ENCODE assay signal across 30 cellular contexts in genomic region chr14:60956202-60956601, GRCh38.
"Had no signal": no experiment of that assay in that cellular context is flagged by ENCODE, and none has a peak within 500 bp of the region (broad histone marks: within the 10 kb centered on the region; RNA-seq: fewer than 3 reads in every experiment).

No MANE protein-coding gene starts in this region.

- DNase-seq: activated B cell treated with CpG ODN at 0.5 μM for 24 hours; activated CD4-positive, alpha-beta memory T cell treated with anti-CD3 and anti-CD28 coated beads, Interleukin-2, amount 10 ng/mL, durations not matched to agents 7 days and 5 days; activated CD4-positive, alpha-beta T cell treated with anti-CD3 and anti-CD28 coated beads, Interleukin-2, amount 10 ng/mL, durations not matched to agents 7 days and 5 days; activated CD4-positive, alpha-beta T cell treated with anti-CD3 and anti-CD28 coated beads, Interleukin-2, amount 50 U/mL, for 4 hours; activated effector memory CD4-positive, alpha-beta T cell treated with anti-CD3 and anti-CD28 coated beads, Interleukin-2, amount 50 U/mL, for 16 hours; activated naive CD4-positive, alpha-beta T cell treated with anti-CD3 and anti-CD28 coated beads for 36 hours; activated naive CD8-positive, alpha-beta T cell treated with anti-CD3 and anti-CD28 coated beads, Interleukin-2, amount 10 ng/mL, durations not matched to agents 7 days and 5 days; activated T-cell treated with anti-CD3 and anti-CD28 coated beads, Interleukin-2, amount 50 U/mL, for 1 hour; amniotic stem cell; anterior cingulate cortex; brain microvascular endothelial cell; cortex of kidney; dermis blood vessel endothelial cell; effector CD4-positive, alpha-beta T cell; effector memory CD8-positive, alpha-beta T cell; erythroblast; foreskin keratinocyte; gastrocnemius medialis; T-helper 17 cell; T1000; WERI-Rb-1 had no signal

- H3K27me3 Mint-ChIP-seq: activated B cell treated with CpG ODN at 0.5 μM for 24 hours; activated CD4-positive, alpha-beta memory T cell treated with anti-CD3 and anti-CD28 coated beads, Interleukin-2, amount 10 ng/mL, durations not matched to agents 7 days and 5 days; activated CD4-positive, alpha-beta T cell treated with anti-CD3 and anti-CD28 coated beads, Interleukin-2, amount 10 ng/mL, durations not matched to agents 7 days and 5 days; activated naive CD4-positive, alpha-beta T cell treated with anti-CD3 and anti-CD28 coated beads, Interleukin-2, amount 50 U/mL, for 24 hours; activated naive CD8-positive, alpha-beta T cell treated with anti-CD3 and anti-CD28 coated beads, Interleukin-2, amount 10 ng/mL, durations not matched to agents 7 days and 5 days; central memory CD8-positive, alpha-beta T cell; effector memory CD8-positive, alpha-beta T cell; T-helper 17 cell had no signal

- ATAC-seq: activated CD4-positive, CD25-positive, alpha-beta regulatory T cell treated with anti-CD3 and anti-CD28 coated beads, Interleukin-2, amount 50 U/mL, for 24 hours; effector memory CD8-positive, alpha-beta T cell; foreskin keratinocyte; gastrocnemius medialis; SK-N-SH treated with all-trans-retinoic acid at 6 μM for 48 hours; T-helper 17 cell had no signal

- H3K27ac Mint-ChIP-seq: activated B cell treated with CpG ODN at 0.5 μM for 24 hours; activated CD4-positive, alpha-beta memory T cell treated with anti-CD3 and anti-CD28 coated beads, Interleukin-2, amount 10 ng/mL, durations not matched to agents 7 days and 5 days; activated CD4-positive, alpha-beta T cell treated with anti-CD3 and anti-CD28 coated beads, Interleukin-2, amount 10 ng/mL, durations not matched to agents 7 days and 5 days; activated naive CD4-positive, alpha-beta T cell treated with anti-CD3 and anti-CD28 coated beads for 36 hours; activated naive CD4-positive, alpha-beta T cell treated with anti-CD3 and anti-CD28 coated beads, Interleukin-2, amount 50 U/mL, for 24 hours; activated naive CD8-positive, alpha-beta T cell treated with anti-CD3 and anti-CD28 coated beads, Interleukin-2, amount 10 ng/mL, durations not matched to agents 7 days and 5 days; activated T-helper 2 cell treated with anti-CD3 and anti-CD28 coated beads, Interferon-gamma antibody, Interleukin-2, Interleukin-4, amounts not matched to agents 10 μg/mL and 5 μg/mL and 100 μg/mL, durations not matched to agents 14 hours and 24 hours and 36 hours; effector memory CD8-positive, alpha-beta T cell; T-helper 17 cell; T-helper 2 cell treated with Interferon-gamma antibody and Interleukin-4, amounts not matched to agents 5 μg/mL and 100 μg/mL, for 36 hours had no signal

- H3K4me3 ChIP-seq: esophagus muscularis mucosa, gastrocnemius medialis had no signal

- H3K27ac ChIP-seq: brain microvascular endothelial cell, esophagus muscularis mucosa, foreskin keratinocyte, gastrocnemius medialis, WERI-Rb-1 had no signal

- FAIRE-seq: astrocyte, bronchial epithelial cell had no signal

- H3K4me3 Mint-ChIP-seq: activated B cell treated with CpG ODN at 0.5 μM for 24 hours; activated CD4-positive, alpha-beta memory T cell treated with anti-CD3 and anti-CD28 coated beads, Interleukin-2, amount 10 ng/mL, durations not matched to agents 7 days and 5 days; activated CD4-positive, alpha-beta T cell treated with anti-CD3 and anti-CD28 coated beads, Interleukin-2, amount 10 ng/mL, durations not matched to agents 7 days and 5 days; activated naive CD4-positive, alpha-beta T cell treated with anti-CD3 and anti-CD28 coated beads for 36 hours; activated naive CD4-positive, alpha-beta T cell treated with anti-CD3 and anti-CD28 coated beads, Interleukin-2, amount 50 U/mL, for 24 hours; activated naive CD8-positive, alpha-beta T cell treated with anti-CD3 and anti-CD28 coated beads, Interleukin-2, amount 10 ng/mL, durations not matched to agents 7 days and 5 days; central memory CD8-positive, alpha-beta T cell; effector memory CD8-positive, alpha-beta T cell; T-helper 17 cell; T-helper 2 cell treated with Interferon-gamma antibody and Interleukin-4, amounts not matched to agents 5 μg/mL and 100 μg/mL, for 36 hours had no signal

- H3K4me1 Mint-ChIP-seq: activated B cell treated with CpG ODN at 0.5 μM for 24 hours; activated naive CD4-positive, alpha-beta T cell treated with anti-CD3 and anti-CD28 coated beads, Interleukin-2, amount 50 U/mL, for 24 hours; activated naive CD8-positive, alpha-beta T cell treated with anti-CD3 and anti-CD28 coated beads, Interleukin-2, amount 10 ng/mL, durations not matched to agents 7 days and 5 days; T-helper 17 cell had no signal
